ENCODE assay signal across 26 cellular contexts in the genomic region with DNA sequence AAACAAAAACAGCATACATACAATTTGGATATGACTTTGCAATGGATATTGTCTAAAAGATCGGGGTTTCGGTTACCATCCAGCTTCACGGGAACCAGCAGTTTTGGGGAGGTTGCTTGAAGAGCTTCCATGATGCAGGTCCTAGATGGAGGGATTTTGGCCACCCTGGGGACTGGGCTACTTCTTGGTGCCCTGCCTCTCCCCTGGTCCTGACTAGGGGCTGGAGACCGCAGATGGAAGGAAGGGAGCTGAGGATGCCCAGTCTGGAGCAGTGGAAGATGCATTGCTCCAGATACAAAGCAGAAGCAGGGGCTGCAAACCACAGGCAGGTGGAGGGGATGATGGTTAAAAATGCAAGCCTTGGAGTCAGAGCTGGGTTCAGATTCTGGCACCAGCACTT. TPM values are rescaled to one million over a fixed set of nuclear protein-coding genes. Genes with fewer than 3 reads are reported as not detected.
"Had no signal": no experiment of that assay in that cellular context is flagged by ENCODE, and none has a peak within 500 bp of the region (broad histone marks: within the 10 kb centered on the region; RNA-seq: fewer than 3 reads in every experiment).

No MANE protein-coding gene starts in this region.

- H3K4me1 Mint-ChIP-seq: activated B cell treated with CpG ODN at 0.5 μM for 24 hours; activated naive CD4-positive, alpha-beta T cell treated with anti-CD3 and anti-CD28 coated beads, Interleukin-2, amount 10 ng/mL, durations not matched to agents 7 days and 5 days had no signal

- H3K27ac ChIP-seq: body of pancreas, colonic mucosa, epithelial cell of prostate, heart left ventricle, prostate gland, tibial artery had no signal

- H3K27ac Mint-ChIP-seq: activated B cell treated with CpG ODN at 0.5 μM for 24 hours; activated CD4-positive, alpha-beta memory T cell treated with anti-CD3 and anti-CD28 coated beads for 36 hours; activated naive CD8-positive, alpha-beta T cell treated with anti-CD3 and anti-CD28 coated beads, Interleukin-2, amount 50 U/mL, for 24 hours; activated T-cell treated with anti-CD3 and anti-CD28 coated beads, Interleukin-2, amount 50 U/mL, for 72 hours; endodermal cell; nephron progenitor cell had no signal

- H3K9me3 Mint-ChIP-seq: activated B cell treated with CpG ODN at 0.5 μM for 24 hours; activated CD4-positive, alpha-beta memory T cell treated with anti-CD3 and anti-CD28 coated beads for 36 hours; activated naive CD4-positive, alpha-beta T cell treated with anti-CD3 and anti-CD28 coated beads, Interleukin-2, amount 10 ng/mL, durations not matched to agents 7 days and 5 days; activated naive CD8-positive, alpha-beta T cell treated with anti-CD3 and anti-CD28 coated beads, Interleukin-2, amount 50 U/mL, for 24 hours; activated T-cell treated with anti-CD3 and anti-CD28 coated beads, Interleukin-2, amount 50 U/mL, for 72 hours; endodermal cell; nephron progenitor cell had no signal

- DNase-seq: activated B cell treated with CpG ODN at 0.5 μM for 24 hours; activated CD4-positive, alpha-beta memory T cell treated with anti-CD3 and anti-CD28 coated beads for 36 hours; activated CD4-positive, alpha-beta T cell treated with anti-CD3 and anti-CD28 coated beads for 4 hours; activated effector memory CD4-positive, alpha-beta T cell treated with Interleukin-2 at 50 U/mL for 16 hours; activated naive CD4-positive, alpha-beta T cell treated with anti-CD3 and anti-CD28 coated beads, Interleukin-2, amount 10 ng/mL, durations not matched to agents 7 days and 5 days; activated naive CD8-positive, alpha-beta T cell treated with anti-CD3 and anti-CD28 coated beads, Interleukin-2, amount 50 U/mL, for 24 hours; activated T-cell treated with anti-CD3 and anti-CD28 coated beads, Interleukin-2, amount 50 U/mL, for 72 hours; body of pancreas; colonic mucosa; heart left ventricle; islet precursor cell; left colon; mesenchymal stem cell; nephron progenitor cell; stimulated activated CD4-positive, alpha-beta T cell treated with anti-CD3 and anti-CD28 coated beads, Interleukin-2, amount 100 ng/mL, for 48 hours; stimulated activated naive CD4-positive, alpha-beta T cell; T-helper 9 cell; tibial artery had no signal

- H3K27me3 Mint-ChIP-seq: activated B cell treated with CpG ODN at 0.5 μM for 24 hours; activated CD4-positive, alpha-beta memory T cell treated with anti-CD3 and anti-CD28 coated beads for 36 hours; activated naive CD4-positive, alpha-beta T cell treated with anti-CD3 and anti-CD28 coated beads, Interleukin-2, amount 10 ng/mL, durations not matched to agents 7 days and 5 days; activated naive CD8-positive, alpha-beta T cell treated with anti-CD3 and anti-CD28 coated beads, Interleukin-2, amount 50 U/mL, for 24 hours had no signal

- H3K4me3 Mint-ChIP-seq: activated B cell treated with CpG ODN at 0.5 μM for 24 hours; activated CD4-positive, alpha-beta memory T cell treated with anti-CD3 and anti-CD28 coated beads for 36 hours; activated naive CD4-positive, alpha-beta T cell treated with anti-CD3 and anti-CD28 coated beads, Interleukin-2, amount 10 ng/mL, durations not matched to agents 7 days and 5 days; activated naive CD8-positive, alpha-beta T cell treated with anti-CD3 and anti-CD28 coated beads, Interleukin-2, amount 50 U/mL, for 24 hours; activated T-cell treated with anti-CD3 and anti-CD28 coated beads, Interleukin-2, amount 50 U/mL, for 72 hours; endodermal cell; nephron progenitor cell had no signal

RNA-seq across cellular contexts. Expression of gene SOX10, which starts 13.5 kb away (rescaled TPM):
- total RNA-seq: activated B cell treated with CpG ODN at 0.5 μM for 24 hours; activated CD4-positive, alpha-beta memory T cell treated with anti-CD3 and anti-CD28 coated beads for 36 hours; activated T-cell treated with anti-CD3 and anti-CD28 coated beads, Interleukin-2, amount 50 U/mL, for 72 hours; fibroblast of villous mesenchyme; mononuclear cell; myocyte; T-helper 1 cell treated with Interleukin-12 subunit alpha and Interleukin-12 subunit beta and Interleukin-4 antibody, amounts not matched to agents 30 ng/mL and 1 ng/mL, for 36 hours had no signal

RNA-seq across cellular contexts. Expression of gene C22orf23, which starts 17.5 kb away (rescaled TPM):
- total RNA-seq: body of pancreas; colonic mucosa; fibroblast of villous mesenchyme; left colon; lower leg skin; mononuclear cell; T-helper 1 cell treated with Interleukin-12 subunit alpha and Interleukin-12 subunit beta and Interleukin-4 antibody, amounts not matched to agents 30 ng/mL and 1 ng/mL, for 36 hours had no signal
